In genomic region chr6:154605207-154605877, GRCh38 we compare ENCODE assay signal across 11 cellular contexts.
A peak's percentile ranks its signal among the peaks of the same experiment; 100 is the strongest.
DNase-seq lines count a peak whose midpoint lies in the region; ATAC-seq and TF ChIP-seq lines count a peak whose summit lies in the region.
"Had no signal": no experiment of that assay in that cellular context is flagged by ENCODE, and none has a peak within 500 bp of the region (broad histone marks: within the 10 kb centered on the region; RNA-seq: fewer than 3 reads in every experiment).

No MANE protein-coding gene starts in this region.

- TF ChIP-seq POLR2A in right lobe of liver (IDR thresholded peaks at IDR 0.05) = no peak

- peaks cover 52% of the 10 kb centered on the region for H3K4me1 Mint-ChIP-seq in activated naive CD8-positive, alpha-beta T cell treated with anti-CD3 and anti-CD28 coated beads, Interleukin-2, amount 50 U/mL, for 24 hours

- TF ChIP-seq CTCF in GM12864 (IDR thresholded peaks at IDR 0.05; ENCODE audit: low read depth, low read length, missing control alignments) (no peak), right lobe of liver (IDR thresholded peaks at IDR 0.05) (no peak), foreskin fibroblast (IDR thresholded peaks at IDR 0.05; ENCODE audit: low read depth, low read length) (no peak)

- no peak overlapping the region; the same call in 1 of the 2 replicates for H3K4me3 ChIP-seq in GM12864 (ENCODE audit: low read depth, low read length)
- H3K4me3 ChIP-seq in right lobe of liver = no peak overlapping the region
- no peak overlapping the region for H3K4me3 ChIP-seq in foreskin fibroblast (ENCODE audit: low read depth in 1 of 2, low read length in 2 of 2)
- H3K4me3 ChIP-seq: sigmoid colon had no signal

- intact Hi-C loops in right lobe of liver (cut with DNase I) = no loop called here

- peak; percentile 49 for DNase-seq in GM12864 (ENCODE audit: low read depth)
- peak; percentile 29 for DNase-seq in activated naive CD8-positive, alpha-beta T cell treated with anti-CD3 and anti-CD28 coated beads, Interleukin-2, amount 50 U/mL, for 24 hours
- DNase-seq in right lobe of liver = no peak
- no peak for DNase-seq in foreskin fibroblast
- no peak for DNase-seq in middle frontal gyrus (ENCODE audit: extremely low spot score, low spot score)
- DNase-seq in NCI-H2227 treated with DMSO at 0.1 percent for 48 hours (lab: John Stamatoyannopoulos, UW) = no peak
- DNase-seq: GF-D8, NCI-H1436, sigmoid colon had no signal

- H3K27ac Mint-ChIP-seq in activated naive CD8-positive, alpha-beta T cell treated with anti-CD3 and anti-CD28 coated beads, Interleukin-2, amount 50 U/mL, for 24 hours = peak overlapping the region; percentile 90

- no peaks in the 10 kb centered on the region for H3K36me3 ChIP-seq in right lobe of liver
- H3K36me3 ChIP-seq: sigmoid colon had no signal

- H3K4me3 Mint-ChIP-seq in activated naive CD8-positive, alpha-beta T cell treated with anti-CD3 and anti-CD28 coated beads, Interleukin-2, amount 50 U/mL, for 24 hours = peak overlapping the region; percentile 40

- no peaks in the 10 kb centered on the region for H3K4me1 ChIP-seq in right lobe of liver
- H3K4me1 ChIP-seq: sigmoid colon had no signal

- no peaks in the 10 kb centered on the region for H3K27me3 ChIP-seq in right lobe of liver
- H3K27me3 ChIP-seq: sigmoid colon had no signal

- H3K9me3 ChIP-seq in right lobe of liver = no peaks in the 10 kb centered on the region
- H3K9me3 ChIP-seq: sigmoid colon had no signal

- WGBS in right lobe of liver (ENCODE audit: insufficient coverage, low coverage, low lambda C conversion rate, missing lambda C conversion rate) = 60% methylated on average over 7 of the region's 7 CpGs

- no peak overlapping the region for H3K27ac ChIP-seq in right lobe of liver
- H3K27ac ChIP-seq: sigmoid colon had no signal

- no peaks in the 10 kb centered on the region for H3K9me3 Mint-ChIP-seq in activated naive CD8-positive, alpha-beta T cell treated with anti-CD3 and anti-CD28 coated beads, Interleukin-2, amount 50 U/mL, for 24 hours

- ATAC-seq in GM19455 (IDR thresholded peaks at IDR 0.05; ENCODE audit: unreplicated experiment) (peak; percentile 44), HG03139 (IDR thresholded peaks at IDR 0.05; ENCODE audit: unreplicated experiment) (peak; percentile 44), right lobe of liver (no peak)
- peak; percentile 54 for ATAC-seq in activated naive CD8-positive, alpha-beta T cell treated with anti-CD3 and anti-CD28 coated beads, Interleukin-2, amount 50 U/mL, for 24 hours

- peaks cover 2% of the 10 kb centered on the region for H3K27me3 Mint-ChIP-seq in activated naive CD8-positive, alpha-beta T cell treated with anti-CD3 and anti-CD28 coated beads, Interleukin-2, amount 50 U/mL, for 24 hours

- peaks cover 2% of the 10 kb centered on the region for H3K36me3 Mint-ChIP-seq in activated naive CD8-positive, alpha-beta T cell treated with anti-CD3 and anti-CD28 coated beads, Interleukin-2, amount 50 U/mL, for 24 hours (ENCODE audit: low read depth)

Comparison
In these comparisons a context has a peak if more than half of its experiments do, and no peak if none do; other contexts are left out.
1. DNase-seq: peak in GM12864 (single experiment) and activated naive CD8-positive, alpha-beta T cell treated with anti-CD3 and anti-CD28 coated beads, Interleukin-2, amount 50 U/mL, for 24 hours (single experiment); none in right lobe of liver (0 of 3), foreskin fibroblast (0 of 2), middle frontal gyrus (single experiment) and NCI-H2227 treated with DMSO at 0.1 percent for 48 hours (single experiment).
2. ATAC-seq: peak in GM19455 (single experiment), HG03139 (single experiment) and activated naive CD8-positive, alpha-beta T cell treated with anti-CD3 and anti-CD28 coated beads, Interleukin-2, amount 50 U/mL, for 24 hours (single experiment); none in right lobe of liver (0 of 4).